ENCODE assay signal across 24 cellular contexts in the genomic region with DNA sequence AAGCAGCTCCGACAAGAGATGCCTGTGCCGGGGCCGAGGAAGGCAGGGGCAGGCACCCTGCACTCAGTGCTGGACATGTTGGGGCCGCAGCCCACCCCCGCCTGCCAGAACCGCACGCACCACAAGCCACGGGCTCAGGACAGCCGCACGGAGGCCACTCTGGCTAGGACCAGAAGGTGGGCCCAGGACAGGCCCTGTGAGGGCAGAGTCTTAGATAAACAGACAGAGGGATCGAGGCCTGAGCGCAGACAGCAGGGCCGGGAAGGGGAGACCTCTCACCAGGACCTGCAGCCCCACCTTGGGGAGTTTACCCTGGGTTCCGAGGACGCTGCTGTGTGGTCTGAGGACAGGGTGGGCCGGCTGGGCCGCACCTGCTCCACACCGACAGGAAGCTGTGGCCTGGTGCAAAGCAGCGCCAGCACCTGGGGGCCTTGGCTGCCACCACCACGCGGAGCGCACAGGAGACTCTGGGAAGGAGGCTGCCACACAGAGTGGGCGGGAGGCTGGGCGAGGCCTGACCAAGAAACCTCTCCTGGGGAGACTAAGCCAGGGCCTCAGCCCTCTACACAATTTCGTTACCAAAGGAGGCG. TPM values are rescaled to one million over a fixed set of nuclear protein-coding genes. Genes with fewer than 3 reads are reported as not detected.
"Had no signal": no experiment of that assay in that cellular context is flagged by ENCODE, and none has a peak within 500 bp of the region (broad histone marks: within the 10 kb centered on the region; RNA-seq: fewer than 3 reads in every experiment).

No MANE protein-coding gene starts in this region.

- H3K9ac ChIP-seq: KMS-11 had no signal

- DNase-seq: activated CD4-positive, alpha-beta T cell treated with anti-CD3 and anti-CD28 coated beads, Interleukin-2, amount 50 U/mL, for 4 hours; activated T-cell treated with anti-CD3 and anti-CD28 coated beads, Interleukin-2, amount 50 U/mL, for 1 hour; aorta; caudate nucleus; MG63; MV-4-11; NCI-H1092 treated with DMSO at 0.1 percent for 48 hours; NCI-H1417 treated with DMSO at 0.1 percent for 48 hours; NCI-H1694; NCI-H2029; NCI-H2107; NCI-H2171 treated with DMSO at 0.1 percent for 48 hours; NCI-H226; NCI-H526; NCI-H774; NK-92 treated with Interleukin-12 subunit alpha and Interleukin-12 subunit beta, amount 100 ng/mL, for 24 hours; Peyer's patch; SHP77 had no signal

- H3K9me3 ChIP-seq: breast epithelium, MG63, Peyer's patch, SJSA1 had no signal

- H3K9me3 Mint-ChIP-seq: activated naive CD4-positive, alpha-beta T cell treated with anti-CD3 and anti-CD28 coated beads, Interleukin-2, amount 50 U/mL, for 24 hours had no signal

- H3K27me3 ChIP-seq: Peyer's patch had no signal

- H3K36me3 Mint-ChIP-seq: activated naive CD4-positive, alpha-beta T cell treated with anti-CD3 and anti-CD28 coated beads, Interleukin-2, amount 50 U/mL, for 24 hours had no signal

- ATAC-seq: SK-N-SH treated with all-trans-retinoic acid at 6 μM for 48 hours had no signal

- H3K27me3 Mint-ChIP-seq: activated naive CD4-positive, alpha-beta T cell treated with anti-CD3 and anti-CD28 coated beads, Interleukin-2, amount 50 U/mL, for 24 hours had no signal

- H3K27ac ChIP-seq: breast epithelium, KMS-11, Peyer's patch, RWPE1, SJSA1 had no signal

- H3K4me1 ChIP-seq: breast epithelium, Peyer's patch, SJSA1 had no signal

- H3K36me3 ChIP-seq: breast epithelium, MG63, Peyer's patch, SJSA1 had no signal

- H3K4me2 ChIP-seq: KMS-11 had no signal

- H3K4me3 ChIP-seq: breast epithelium, MG63, Peyer's patch, SJSA1 had no signal

RNA-seq across cellular contexts. Expression of gene KCNQ2, which starts 32.0 kb away (rescaled TPM):
- total RNA-seq: aorta, breast epithelium, Peyer's patch, SJSA1 had no signal
